Comparison of ENCODE assay signal across 17 cellular contexts in genomic region chr19:16621165-16621800, GRCh38.
"Had no signal": no experiment of that assay in that cellular context is flagged by ENCODE, and none has a peak within 500 bp of the region (broad histone marks: within the 10 kb centered on the region; RNA-seq: fewer than 3 reads in every experiment).

No MANE protein-coding gene starts in this region.

- H3K27ac ChIP-seq: stomach, tibial artery had no signal

- H3K27me3 Mint-ChIP-seq: activated naive CD8-positive, alpha-beta T cell treated with anti-CD3 and anti-CD28 coated beads, Interleukin-2, amount 10 ng/mL, durations not matched to agents 7 days and 5 days; naive thymus-derived CD4-positive, alpha-beta T cell had no signal

- H3K9me3 ChIP-seq: stomach, tibial artery had no signal

- H3K27me3 ChIP-seq: stomach, tibial artery had no signal

- H3K9me3 Mint-ChIP-seq: activated naive CD8-positive, alpha-beta T cell treated with anti-CD3 and anti-CD28 coated beads, Interleukin-2, amount 10 ng/mL, durations not matched to agents 7 days and 5 days; immature natural killer cell; naive thymus-derived CD4-positive, alpha-beta T cell had no signal

- DNase-seq: activated CD4-positive, alpha-beta T cell treated with anti-CD3 and anti-CD28 coated beads, Interleukin-2, amount 50 U/mL, for 4 hours; activated CD4-positive, CD25-positive, alpha-beta regulatory T cell; activated gamma-delta T cell; activated naive CD8-positive, alpha-beta T cell treated with anti-CD3 and anti-CD28 coated beads, Interleukin-2, amount 10 ng/mL, durations not matched to agents 7 days and 5 days; activated T-cell treated with anti-CD3 and anti-CD28 coated beads, Interleukin-2, amount 50 U/mL, for 48 hours; aorta; immature natural killer cell; left cardiac atrium; naive thymus-derived CD4-positive, alpha-beta T cell; occipital lobe; stimulated activated CD4-positive, alpha-beta T cell treated with anti-CD3 and anti-CD28 coated beads, Interleukin-4, amount 100 ng/mL, for 1 hour; stimulated activated CD8-positive, alpha-beta memory T cell treated with anti-CD3 and anti-CD28 coated beads, Interleukin-4, amount 100 ng/mL, for 48 hours; stomach; T-helper 1 cell; tibial artery had no signal

- H3K27ac Mint-ChIP-seq: activated naive CD8-positive, alpha-beta T cell treated with anti-CD3 and anti-CD28 coated beads, Interleukin-2, amount 10 ng/mL, durations not matched to agents 7 days and 5 days had no signal

- H3K4me3 ChIP-seq: lung, stomach, tibial artery had no signal

- H3K4me3 Mint-ChIP-seq: activated naive CD8-positive, alpha-beta T cell treated with anti-CD3 and anti-CD28 coated beads, Interleukin-2, amount 10 ng/mL, durations not matched to agents 7 days and 5 days; immature natural killer cell; naive thymus-derived CD4-positive, alpha-beta T cell had no signal

- ATAC-seq: esophagus mucosa; left cardiac atrium; naive thymus-derived CD4-positive, alpha-beta T cell had no signal
